ENCODE assay signal across 8 cellular contexts in the genomic region with DNA sequence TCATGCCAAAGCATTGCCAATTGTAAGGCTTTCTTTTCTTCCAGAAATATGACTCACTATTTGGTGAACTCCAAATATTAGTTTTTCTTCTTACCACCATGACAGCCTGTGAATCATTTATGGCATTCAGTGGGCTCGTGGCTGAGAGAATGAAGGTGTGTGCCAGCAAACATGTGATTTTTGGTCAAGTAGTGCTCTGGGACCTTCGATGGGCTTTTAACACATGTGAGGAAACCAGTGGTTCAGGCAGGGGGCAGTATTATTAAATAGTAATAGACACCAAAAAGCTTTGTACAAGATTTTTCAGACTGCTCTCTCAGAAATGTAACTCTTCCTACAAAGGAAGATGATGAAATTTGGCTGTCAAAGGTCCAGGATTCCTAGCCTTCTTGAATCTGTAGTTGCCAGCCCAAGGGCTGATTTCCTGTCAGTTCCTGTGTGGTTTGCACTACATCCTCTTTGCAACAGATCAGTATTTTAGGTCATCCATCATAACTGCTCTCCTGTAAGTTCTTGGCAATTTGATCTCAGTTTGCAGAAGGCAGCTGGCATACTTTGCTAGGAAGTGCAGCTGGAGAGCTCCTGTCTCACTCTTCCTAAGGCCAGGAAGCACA.
DNase-seq lines count a peak whose midpoint lies in the region; ATAC-seq and TF ChIP-seq lines count a peak whose summit lies in the region.

No MANE protein-coding gene starts in this region.

- H3K4me3 ChIP-seq in BJ (ENCODE audit: low read depth, low read length) (no peak overlapping the region), body of pancreas (no peak overlapping the region)

- peaks cover 31% of the 10 kb centered on the region for H3K4me1 ChIP-seq in body of pancreas

- no peaks in the 10 kb centered on the region for H3K9me3 ChIP-seq in body of pancreas

- peak; percentile 84 for DNase-seq in BJ (ENCODE audit: low read depth)
- DNase-seq in HFFc6: peak; percentile 89
- peak; percentile 60 to 66 for DNase-seq in SHP77 (lab: John Stamatoyannopoulos, UW)
- peak; percentile 24 to 64 (median 48) for DNase-seq in body of pancreas
- peak; percentile 41 for DNase-seq in left kidney (ENCODE audit: low read depth, low spot score)
- DNase-seq in stimulated activated CD4-positive, alpha-beta T cell treated with anti-CD3 and anti-CD28 coated beads, TNF-alpha, amount 100 ng/mL, for 4 hours (ENCODE audit: low read depth in 3 of 3): peak in 2 of 3 experiments; percentile 5 to 13
- DNase-seq in GM10266 (ENCODE audit: extremely low spot score): no peak

- POLR2A ChIA-PET in BJ (lab: Charles Lee): interaction anchor here (0.6 to 0.8 kb wide), 2 partner anchors 25 to 232 kb away, joined by 3 read pairs; no protein-coding TSS in a partner anchor

- intact Hi-C loops in body of pancreas (cut with DNase I): no loop called here

- ATAC-seq in body of pancreas (peak; percentile 67), HG03135 (IDR thresholded peaks at IDR 0.05; ENCODE audit: unreplicated experiment) (no peak)

- H3K36me3 ChIP-seq in BJ (ENCODE audit: control insufficient read depth, insufficient read depth, low read length): no peaks in the 10 kb centered on the region
- H3K36me3 ChIP-seq in body of pancreas (replicated peaks in 1 of 2; ENCODE audit: insufficient read depth in 1 of 2, low read depth in 2 of 2): no peaks in the 10 kb centered on the region

- peaks cover 24% of the 10 kb centered on the region for H3K36me3 Mint-ChIP-seq in HFFc6 (ENCODE audit: low read depth)

- TF ChIP-seq POLR2A in body of pancreas (IDR thresholded peaks at IDR 0.05): no peak

- peak overlapping the region; percentile 20 to 59 (median 53) for H3K27ac ChIP-seq in body of pancreas

- H3K9me3 Mint-ChIP-seq in HFFc6: no peaks in the 10 kb centered on the region

- H3K27me3 ChIP-seq in BJ (ENCODE audit: control insufficient read depth, insufficient read depth, low read length): no peaks in the 10 kb centered on the region
- H3K27me3 ChIP-seq in body of pancreas: no peaks in the 10 kb centered on the region

- peaks cover 1% of the 10 kb centered on the region; the same call in 1 of the 2 replicates for H3K27me3 Mint-ChIP-seq in HFFc6 (ENCODE audit: insufficient read depth)

- CTCF ChIA-PET in BJ (lab: Yijun Ruan, JAX): interaction anchor here (0.7 to 1.2 kb wide), 4 partner anchors 12 to 479 kb away, joined by 3 to 4 read pairs (median 3); no protein-coding TSS in a partner anchor

- H3K4me3 Mint-ChIP-seq in HFFc6: peak overlapping the region; percentile 65

- peak overlapping the region; percentile 93 for H3K27ac Mint-ChIP-seq in HFFc6

- H3K4me1 Mint-ChIP-seq in HFFc6 (ENCODE audit: low read depth): peaks cover 77% of the 10 kb centered on the region

- WGBS in body of pancreas, 2 donors: 9 to 13% methylated on average over 2 of the region's 2 CpGs

- TF ChIP-seq CTCF in BJ (IDR thresholded peaks at IDR 0.05; ENCODE audit: insufficient read depth, low read depth, low read length) (peak; percentile 48), HFFc6 (IDR thresholded peaks at IDR 0.05) (peak; percentile 72), body of pancreas (IDR thresholded peaks at IDR 0.05) (peak in 2 of 7 experiments; percentile 26 to 40), GM10266 (IDR thresholded peaks at IDR 0.05; ENCODE audit: control insufficient read depth, insufficient read depth, low read depth, missing control alignments) (no peak)
